ENCODE assay signal across 1 cellular context in genomic region chr18:12278765-12279682, GRCh38.
TF ChIP-seq lines count a peak whose summit lies in the region.

No MANE protein-coding gene starts in this region.

TF ChIP-seq in HepG2, 621 proteins besides CTCF, POLR2A, EP300 and RAD21 (continued from another document and continues in another):
- 0 out of 4 replicates have a peak, but pooled peaks of 1 of the 2 experiments have one; percentile 17 for TF ChIP-seq ATF4 (CRISPR knock-in tag; IDR thresholded peaks at IDR 0.05)
- TF ChIP-seq ERF (CRISPR knock-in tag; IDR thresholded peaks at IDR 0.05): no peak
- TF ChIP-seq NPAS2 (CRISPR knock-in tag; IDR thresholded peaks at IDR 0.05; ENCODE audit: borderline replicate concordance): no peak
- no peak for TF ChIP-seq MAFK (conservative IDR thresholded peaks at IDR 0.05 in 1 of 2, IDR thresholded peaks at IDR 0.05 in 1 of 2; ENCODE audit: low read length in 2 of 2)
- no peak for TF ChIP-seq YEATS4 (CRISPR knock-in tag; IDR thresholded peaks at IDR 0.05; ENCODE audit: borderline replicate concordance)
- no peak for TF ChIP-seq MTERF4 (CRISPR knock-in tag; IDR thresholded peaks at IDR 0.05)
- TF ChIP-seq RFX5 (IDR thresholded peaks at IDR 0.05; ENCODE audit: low read depth, low read length): no peak
- no peak for TF ChIP-seq GPN1 (CRISPR knock-in tag; IDR thresholded peaks at IDR 0.05; ENCODE audit: borderline replicate concordance)
- TF ChIP-seq HMG20B (CRISPR knock-in tag; conservative IDR thresholded peaks at IDR 0.05): no peak
- no peak for TF ChIP-seq ZKSCAN1 (IDR thresholded peaks at IDR 0.05; ENCODE audit: low read length)
- no peak for TF ChIP-seq ZNF275 (CRISPR knock-in tag; IDR thresholded peaks at IDR 0.05; ENCODE audit: borderline replicate concordance)
- 0 out of 2 replicates have a peak, but pooled peaks have one; percentile 34 for TF ChIP-seq DRAP1 (CRISPR knock-in tag; IDR thresholded peaks at IDR 0.05)
- TF ChIP-seq AGO2 (optimal IDR thresholded peaks at IDR 0.05; ENCODE audit: low read depth, low read length): no peak
- no peak for TF ChIP-seq ZBTB46 (CRISPR knock-in tag; IDR thresholded peaks at IDR 0.05; ENCODE audit: borderline replicate concordance)
- no peak for TF ChIP-seq GTF2F1 (IDR thresholded peaks at IDR 0.05; ENCODE audit: low read length)
- TF ChIP-seq ZKSCAN5 (CRISPR knock-in tag; IDR thresholded peaks at IDR 0.05): peak; percentile 78; the same call in 1 of the 2 replicates
- TF ChIP-seq ZNF263 (CRISPR knock-in tag; IDR thresholded peaks at IDR 0.05): peak; percentile 96
- no peak for TF ChIP-seq RFXANK (CRISPR knock-in tag; IDR thresholded peaks at IDR 0.05)
- TF ChIP-seq ZBTB1 (CRISPR knock-in tag; IDR thresholded peaks at IDR 0.05; ENCODE audit: borderline replicate concordance): no peak
- TF ChIP-seq DMTF1 (CRISPR knock-in tag; IDR thresholded peaks at IDR 0.05): no peak
- TF ChIP-seq ZNF589 (CRISPR knock-in tag; conservative IDR thresholded peaks at IDR 0.05): no peak
- TF ChIP-seq HNRNPUL1 (IDR thresholded peaks at IDR 0.05; ENCODE audit: low read depth, low read length): no peak
- TF ChIP-seq ZSCAN12 (CRISPR knock-in tag; IDR thresholded peaks at IDR 0.05): no peak
- no peak; the same call in 1 of the 2 replicates for TF ChIP-seq THAP9 (CRISPR knock-in tag; IDR thresholded peaks at IDR 0.05; ENCODE audit: borderline replicate concordance)
- peak; percentile 68; the same call in 1 of the 2 replicates for TF ChIP-seq ZBTB26 (CRISPR knock-in tag; IDR thresholded peaks at IDR 0.05; ENCODE audit: borderline replicate concordance)
- peak; percentile 45; the same call in 1 of the 2 replicates for TF ChIP-seq FOSL2 (CRISPR knock-in tag; IDR thresholded peaks at IDR 0.05)
- no peak for TF ChIP-seq TARDBP (CRISPR knock-in tag; IDR thresholded peaks at IDR 0.05)
- TF ChIP-seq ZNF770 (CRISPR knock-in tag; IDR thresholded peaks at IDR 0.05): no peak
- TF ChIP-seq ELF1 (CRISPR knock-in tag; IDR thresholded peaks at IDR 0.05): no peak
- TF ChIP-seq BRD4 (CRISPR knock-in tag; IDR thresholded peaks at IDR 0.05): no peak
- TF ChIP-seq MYC (CRISPR knock-in tag; IDR thresholded peaks at IDR 0.05; ENCODE audit: borderline replicate concordance): peak; percentile 36; the same call in 1 of the 2 replicates
- TF ChIP-seq SUZ12 (IDR thresholded peaks at IDR 0.05; ENCODE audit: low read depth, low read length): no peak
- peak; percentile 23; the same call in 1 of the 2 replicates for TF ChIP-seq HOXA3 (CRISPR knock-in tag; IDR thresholded peaks at IDR 0.05)
- TF ChIP-seq ZBTB20 (CRISPR knock-in tag; IDR thresholded peaks at IDR 0.05; ENCODE audit: borderline replicate concordance, low read depth): no peak
- peak; percentile 39 for TF ChIP-seq HNRNPLL (IDR thresholded peaks at IDR 0.05; ENCODE audit: low read depth, low read length, poor library complexity, severe bottlenecking)
- TF ChIP-seq ZNF101 (CRISPR knock-in tag; IDR thresholded peaks at IDR 0.05; ENCODE audit: borderline replicate concordance, low read depth): no peak
- TF ChIP-seq HIVEP1 (CRISPR knock-in tag; IDR thresholded peaks at IDR 0.05): no peak
- no peak for TF ChIP-seq ATF6 (CRISPR knock-in tag; conservative IDR thresholded peaks at IDR 0.05)
- peak; percentile 41; the same call in 1 of the 2 replicates for TF ChIP-seq TFDP2 (CRISPR knock-in tag; IDR thresholded peaks at IDR 0.05)
- TF ChIP-seq SPEN (CRISPR knock-in tag; IDR thresholded peaks at IDR 0.05; ENCODE audit: low read depth): no peak
- TF ChIP-seq GATAD1 (CRISPR knock-in tag; IDR thresholded peaks at IDR 0.05): no peak
- no peak for TF ChIP-seq ZNF780A (CRISPR knock-in tag; IDR thresholded peaks at IDR 0.05)
- TF ChIP-seq HBP1 (CRISPR knock-in tag; IDR thresholded peaks at IDR 0.05; ENCODE audit: low read depth): no peak
- TF ChIP-seq KLF16 (CRISPR knock-in tag; IDR thresholded peaks at IDR 0.05): no peak; a peak in 1 of 4 replicates
- TF ChIP-seq TOPORS (CRISPR knock-in tag; IDR thresholded peaks at IDR 0.05): no peak
- no peak for TF ChIP-seq ZNF570 (CRISPR knock-in tag; IDR thresholded peaks at IDR 0.05; ENCODE audit: borderline replicate concordance)
